ENCODE assay signal across 1 cellular context in genomic region chr1:187043433-187043832, GRCh38.
TF ChIP-seq lines count a peak whose summit lies in the region.

No MANE protein-coding gene starts in this region.

TF ChIP-seq in K562, 482 proteins besides CTCF, POLR2A, EP300 and RAD21 (continued from another document):
- TF ChIP-seq MGA (IDR thresholded peaks at IDR 0.05) (peak; percentile 14; the same call in 1 of the 2 replicates), HBP1 (CRISPR knock-in tag; IDR thresholded peaks at IDR 0.05) (0 out of 2 replicates have a peak, but pooled peaks have one; percentile 17)
TF ChIP-seq in K562: peak in this region for 3; not testable (repeated sequence) for 479.
